2 cellular contexts compared by ENCODE assay signal in the genomic region with DNA sequence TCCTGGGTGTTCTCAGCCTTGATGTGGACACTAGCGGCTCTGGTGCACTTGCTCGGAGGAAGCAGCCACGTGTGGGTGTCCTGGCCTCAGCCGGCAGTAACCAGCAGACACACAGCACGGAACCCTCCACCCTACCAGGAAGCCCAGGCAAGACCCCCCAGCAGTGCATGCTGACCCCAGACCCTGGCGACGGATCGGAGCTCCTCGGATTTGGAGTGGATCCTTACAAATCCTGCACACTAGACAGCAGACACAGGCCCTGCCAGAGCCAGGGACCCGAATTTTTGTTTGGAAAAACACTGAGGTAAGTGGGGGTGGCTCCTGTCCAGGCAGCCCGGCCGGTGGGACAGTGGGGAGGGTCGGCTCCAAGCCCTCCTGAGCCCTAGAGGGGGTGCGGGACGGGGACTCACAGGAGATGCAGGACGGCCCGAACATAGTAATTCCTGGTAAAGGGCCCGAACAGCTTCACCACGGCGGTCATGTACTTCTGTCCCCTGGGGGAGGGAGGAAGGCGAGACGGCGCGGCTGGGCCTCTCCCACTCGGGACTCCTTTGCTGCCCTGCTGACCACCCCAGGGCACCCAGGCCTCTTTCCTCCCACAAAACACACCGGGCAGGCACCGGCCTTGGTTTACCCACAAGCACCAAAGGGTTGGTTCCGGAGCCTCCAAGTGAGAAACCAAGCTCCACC.
TF ChIP-seq lines count a peak whose summit lies in the region.

No MANE protein-coding gene starts in this region.

TF ChIP-seq in HCT116, 20 proteins besides CTCF, POLR2A, EP300 and RAD21:
- TF ChIP-seq EZH2 (IDR thresholded peaks at IDR 0.05) (no peak), SIN3A (IDR thresholded peaks at IDR 0.05; ENCODE audit: low read depth) (no peak), CBX3 (IDR thresholded peaks at IDR 0.05; ENCODE audit: low read depth) (no peak), ELF1 (IDR thresholded peaks at IDR 0.05; ENCODE audit: borderline replicate concordance, low read depth) (no peak), TCF7L2 (IDR thresholded peaks at IDR 0.05; ENCODE audit: borderline replicate concordance, extremely low read depth, insufficient read depth, insufficient read length) (no peak), YY1 (IDR thresholded peaks at IDR 0.05; ENCODE audit: extremely low read depth, insufficient replicate concordance, low read depth, low read length) (no peak), ATF3 (IDR thresholded peaks at IDR 0.05) (no peak)

TF ChIP-seq in H1, 55 proteins besides CTCF, POLR2A, EP300 and RAD21:
- TF ChIP-seq NANOG (IDR thresholded peaks at IDR 0.05; ENCODE audit: insufficient read depth, low read depth, low read length, poor library complexity, severe bottlenecking): no peak
- no peak for TF ChIP-seq YY1 (IDR thresholded peaks at IDR 0.05; ENCODE audit: low read depth, low read length)
- no peak for TF ChIP-seq TCF12 (IDR thresholded peaks at IDR 0.05; ENCODE audit: low read depth, low read length)
- TF ChIP-seq CHD2 (IDR thresholded peaks at IDR 0.05; ENCODE audit: low read length): no peak
- TF ChIP-seq TAF1 (IDR thresholded peaks at IDR 0.05; ENCODE audit: low read depth, low read length): no peak
- TF ChIP-seq JUN (IDR thresholded peaks at IDR 0.05; ENCODE audit: low read depth, low read length): no peak
- TF ChIP-seq CREB1 (IDR thresholded peaks at IDR 0.05): no peak
- no peak for TF ChIP-seq SP2 (IDR thresholded peaks at IDR 0.05; ENCODE audit: low read length)
- no peak for TF ChIP-seq TBP (IDR thresholded peaks at IDR 0.05; ENCODE audit: low read depth, low read length)
- no peak for TF ChIP-seq KDM1A (IDR thresholded peaks at IDR 0.05; ENCODE audit: borderline replicate concordance, low read length)
- no peak for TF ChIP-seq RBBP5 (IDR thresholded peaks at IDR 0.05; ENCODE audit: borderline replicate concordance, low read depth, low read length)
- TF ChIP-seq, protein P1, sequence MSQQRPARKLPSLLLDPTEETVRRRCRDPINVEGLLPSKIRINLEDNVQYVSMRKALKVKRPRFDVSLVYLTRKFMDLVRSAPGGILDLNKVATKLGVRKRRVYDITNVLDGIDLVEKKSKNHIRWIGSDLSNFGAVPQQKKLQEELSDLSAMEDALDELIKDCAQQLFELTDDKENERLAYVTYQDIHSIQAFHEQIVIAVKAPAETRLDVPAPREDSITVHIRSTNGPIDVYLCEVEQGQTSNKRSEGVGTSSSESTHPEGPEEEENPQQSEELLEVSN (IDR thresholded peaks at IDR 0.05): no peak
- TF ChIP-seq NRF1 (IDR thresholded peaks at IDR 0.05; ENCODE audit: low read depth, low read length): no peak
- TF ChIP-seq CEBPB (IDR thresholded peaks at IDR 0.05; ENCODE audit: low read depth, low read length): no peak
- no peak for TF ChIP-seq BRCA1 (IDR thresholded peaks at IDR 0.05; ENCODE audit: low read depth, low read length)
- TF ChIP-seq, protein P2, sequence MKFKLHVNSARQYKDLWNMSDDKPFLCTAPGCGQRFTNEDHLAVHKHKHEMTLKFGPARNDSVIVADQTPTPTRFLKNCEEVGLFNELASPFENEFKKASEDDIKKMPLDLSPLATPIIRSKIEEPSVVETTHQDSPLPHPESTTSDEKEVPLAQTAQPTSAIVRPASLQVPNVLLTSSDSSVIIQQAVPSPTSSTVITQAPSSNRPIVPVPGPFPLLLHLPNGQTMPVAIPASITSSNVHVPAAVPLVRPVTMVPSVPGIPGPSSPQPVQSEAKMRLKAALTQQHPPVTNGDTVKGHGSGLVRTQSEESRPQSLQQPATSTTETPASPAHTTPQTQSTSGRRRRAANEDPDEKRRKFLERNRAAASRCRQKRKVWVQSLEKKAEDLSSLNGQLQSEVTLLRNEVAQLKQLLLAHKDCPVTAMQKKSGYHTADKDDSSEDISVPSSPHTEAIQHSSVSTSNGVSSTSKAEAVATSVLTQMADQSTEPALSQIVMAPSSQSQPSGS (IDR thresholded peaks at IDR 0.05; ENCODE audit: low read length): no peak
- TF ChIP-seq CTBP2 (IDR thresholded peaks at IDR 0.05; ENCODE audit: borderline replicate concordance, insufficient read depth, insufficient read length, low read length): no peak
